11 cellular contexts compared by ENCODE assay signal in genomic region chr10:35236739-35237138, GRCh38.
A peak's percentile ranks its signal among the peaks of the same experiment; 100 is the strongest.
DNase-seq lines count a peak whose midpoint lies in the region; ATAC-seq, FAIRE-seq and TF ChIP-seq lines count a peak whose summit lies in the region.
"Had no signal": no experiment of that assay in that cellular context is flagged by ENCODE, and none has a peak within 500 bp of the region (broad histone marks: within the 10 kb centered on the region; RNA-seq: fewer than 3 reads in every experiment).

No MANE protein-coding gene starts in this region.

- H3K27me3 Mint-ChIP-seq in natural killer cell treated with Interleukin-12 subunit alpha and Interleukin-12 subunit beta and Interleukin-15 and Interleukin-18, amount 100 ng/mL, for 72 hours = no peaks in the 10 kb centered on the region
- H3K27me3 Mint-ChIP-seq: activated naive CD8-positive, alpha-beta T cell had no signal

- TF ChIP-seq POLR2A in K562 (conservative IDR thresholded peaks at IDR 0.05) = no peak

- ATAC-seq in K562 = peak; percentile 84
- no peak for ATAC-seq in natural killer cell treated with Interleukin-12 subunit alpha and Interleukin-12 subunit beta and Interleukin-15 and Interleukin-18, amount 100 ng/mL, for 72 hours
- ATAC-seq: activated CD4-positive, CD25-positive, alpha-beta regulatory T cell treated with anti-CD3 and anti-CD28 coated beads, Interleukin-2, amount 50 U/mL, for 24 hours had no signal

- H3K9me1 ChIP-seq in K562 (ENCODE audit: control insufficient read depth, insufficient read depth, low read length) = no peaks in the 10 kb centered on the region

- H3K4me2 ChIP-seq in K562 (ENCODE audit: insufficient read depth, low read length) = no peak overlapping the region

- H3K27me3 ChIP-seq in K562 (ENCODE audit: control insufficient read depth in 2 of 2, insufficient read depth in 2 of 2, low read length in 2 of 2) = no peaks in the 10 kb centered on the region

- BruUV-seq in K562 (replicated peaks; lab: Mats Ljungman, UMichigan) = no TSS peak

- no peaks in the 10 kb centered on the region for H3K36me3 ChIP-seq in K562 (ENCODE audit: control insufficient read depth, insufficient read depth, low read length)

- no peak overlapping the region for H3K4me3 Mint-ChIP-seq in natural killer cell treated with Interleukin-12 subunit alpha and Interleukin-12 subunit beta and Interleukin-15 and Interleukin-18, amount 100 ng/mL, for 72 hours
- H3K4me3 Mint-ChIP-seq: activated naive CD8-positive, alpha-beta T cell had no signal

- H3K9me3 Mint-ChIP-seq in natural killer cell treated with Interleukin-12 subunit alpha and Interleukin-12 subunit beta and Interleukin-15 and Interleukin-18, amount 100 ng/mL, for 72 hours = no peaks in the 10 kb centered on the region

- POLR2A ChIA-PET in K562 (lab: Yijun Ruan, JAX) = no interaction called here

- peak; percentile 49 for DNase-seq in ELR (ENCODE audit: low read depth)
- peak; percentile 36 for DNase-seq in LHCN-M2 (ENCODE audit: low read depth)
- DNase-seq in K562 (ENCODE audit: extremely low read depth in 1 of 4, low spot score in 3 of 4) = peak in 2 of 4 experiments; percentile 34 to 49
- peak; percentile 18 for DNase-seq in medulla oblongata (ENCODE audit: extremely low spot score)
- no peak for DNase-seq in globus pallidus (ENCODE audit: low spot score)
- DNase-seq in natural killer cell treated with Interleukin-12 subunit alpha and Interleukin-12 subunit beta and Interleukin-15 and Interleukin-18, amount 100 ng/mL, for 72 hours (ENCODE audit: low spot score) = no peak
- no peak for DNase-seq in GF-D8 (lab: John Stamatoyannopoulos, UW)
- DNase-seq in stimulated activated CD4-positive, alpha-beta T cell treated with anti-CD3 and anti-CD28 coated beads, Interleukin-4, amount 100 ng/mL, for 4 hours = no peak
- DNase-seq: NCI-H526 treated with DMSO at 0.1 percent for 48 hours had no signal

- H3K27ac Mint-ChIP-seq in natural killer cell treated with Interleukin-12 subunit alpha and Interleukin-12 subunit beta and Interleukin-15 and Interleukin-18, amount 100 ng/mL, for 72 hours = no peak overlapping the region
- H3K27ac Mint-ChIP-seq: activated naive CD8-positive, alpha-beta T cell had no signal

- H3K27ac ChIP-seq in K562 (ENCODE audit: extremely low read depth, low read depth, low read length) = no peak overlapping the region

- CTCF ChIA-PET in K562 (lab: Yijun Ruan, JAX; ENCODE audit: low intra/inter-chr PET ratio) = interaction anchor here (0.6 kb wide), 1 partner anchor 423 kb away, joined by 3 read pairs; no protein-coding TSS in a partner anchor

- TF ChIP-seq RAD21 in K562 (CRISPR knock-in tag; conservative IDR thresholded peaks at IDR 0.05 in 1 of 2, IDR thresholded peaks at IDR 0.05 in 1 of 2) = peak; percentile 79 to 80

- no peaks in the 10 kb centered on the region; a peak in 1 of 5 replicates for H3K4me1 ChIP-seq in K562 (replicated peaks in 1 of 2; ENCODE audit: control insufficient read depth in 2 of 2, insufficient read depth in 2 of 2, low read length in 2 of 2)

- in situ Hi-C loops in K562 (cut with MboI) = loop anchor here (10.0 to 25.0 kb wide), 3 partner anchors 268 to 551 kb away; no protein-coding TSS in a partner anchor

- intact Hi-C loops in K562 (cut with micrococcal nuclease) = loop anchor here (5.0 to 10.0 kb wide), 2 partner anchors 141 to 378 kb away; no protein-coding TSS in a partner anchor

- TF ChIP-seq EP300 in K562 (IDR thresholded peaks at IDR 0.05; ENCODE audit: low read length) = no peak

- H3K36me3 Mint-ChIP-seq in natural killer cell treated with Interleukin-12 subunit alpha and Interleukin-12 subunit beta and Interleukin-15 and Interleukin-18, amount 100 ng/mL, for 72 hours = no peaks in the 10 kb centered on the region
- H3K36me3 Mint-ChIP-seq: activated naive CD8-positive, alpha-beta T cell had no signal

- H2AFZ ChIP-seq in K562 (ENCODE audit: low read depth, low read length) = no peak overlapping the region

- H3K4me3 ChIP-seq in K562 = no peak overlapping the region

- H3K9ac ChIP-seq in K562 (ENCODE audit: insufficient read depth in 1 of 2, low read depth in 2 of 2, low read length in 2 of 2) = no peak overlapping the region

- no peaks in the 10 kb centered on the region for H4K20me1 ChIP-seq in K562 (replicated peaks; ENCODE audit: control insufficient read depth, insufficient read depth, low read length)

- no peaks in the 10 kb centered on the region for H3K79me2 ChIP-seq in K562 (ENCODE audit: control insufficient read depth, insufficient read depth, low read length)

- TF ChIP-seq CTCF in K562 (IDR thresholded peaks at IDR 0.05 in 2 of 3, conservative IDR thresholded peaks at IDR 0.05 in 1 of 3; ENCODE audit: insufficient read depth in 2 of 3, low read depth in 1 of 3, low read length in 3 of 3) = peak; percentile 42 to 76 (median 47); a peak in 5 of 6 replicates

- WGBS in K562 (ENCODE audit: insufficient coverage, low coverage, missing lambda C conversion rate) = 23% methylated on average over 3 of the region's 3 CpGs

- no peaks in the 10 kb centered on the region for H3K9me3 ChIP-seq in K562 (replicated peaks; ENCODE audit: control insufficient read depth, insufficient read depth, low read depth, low read length)

- no peaks in the 10 kb centered on the region for H3K4me1 Mint-ChIP-seq in natural killer cell treated with Interleukin-12 subunit alpha and Interleukin-12 subunit beta and Interleukin-15 and Interleukin-18, amount 100 ng/mL, for 72 hours (ENCODE audit: low read depth in 2 of 2)

- FAIRE-seq in K562 (lab: Jason Lieb, UNC) = peak; percentile 78

TF ChIP-seq in K562, 482 proteins besides CTCF, POLR2A, EP300 and RAD21:
- no peak for TF ChIP-seq MAFF (IDR thresholded peaks at IDR 0.05; ENCODE audit: low read length)
- no peak for TF ChIP-seq JUND (IDR thresholded peaks at IDR 0.05; ENCODE audit: borderline replicate concordance, low read depth, low read length)
- TF ChIP-seq JUND (tag; IDR thresholded peaks at IDR 0.05; ENCODE audit: borderline replicate concordance, low read depth, low read length) = no peak
- TF ChIP-seq DEAF1 (CRISPR knock-in tag; IDR thresholded peaks at IDR 0.05) = peak; percentile 56
- TF ChIP-seq NCOR1 (IDR thresholded peaks at IDR 0.05) = no peak
- TF ChIP-seq SRF (CRISPR knock-in tag; IDR thresholded peaks at IDR 0.05) = 0 out of 4 replicates have a peak, but pooled peaks of 1 of the 2 experiments have one; percentile 18
- peak; percentile 39; the same call in 1 of the 2 replicates for TF ChIP-seq SMC3 (conservative IDR thresholded peaks at IDR 0.05; ENCODE audit: insufficient read depth, low read depth, low read length)
- no peak for TF ChIP-seq FOSL1 (tag; conservative IDR thresholded peaks at IDR 0.05)
- no peak for TF ChIP-seq ZNF444 (CRISPR knock-in tag; IDR thresholded peaks at IDR 0.05)

Comparison
In these comparisons a context has a peak if more than half of its experiments do, and no peak if none do; other contexts are left out.
1. DNase-seq: peak in ELR (single experiment), LHCN-M2 (single experiment) and medulla oblongata (single experiment); none in globus pallidus (single experiment), natural killer cell treated with Interleukin-12 subunit alpha and Interleukin-12 subunit beta and Interleukin-15 and Interleukin-18, amount 100 ng/mL, for 72 hours (single experiment), GF-D8 (single experiment) and stimulated activated CD4-positive, alpha-beta T cell treated with anti-CD3 and anti-CD28 coated beads, Interleukin-4, amount 100 ng/mL, for 4 hours (0 of 2).